In the genomic region with DNA sequence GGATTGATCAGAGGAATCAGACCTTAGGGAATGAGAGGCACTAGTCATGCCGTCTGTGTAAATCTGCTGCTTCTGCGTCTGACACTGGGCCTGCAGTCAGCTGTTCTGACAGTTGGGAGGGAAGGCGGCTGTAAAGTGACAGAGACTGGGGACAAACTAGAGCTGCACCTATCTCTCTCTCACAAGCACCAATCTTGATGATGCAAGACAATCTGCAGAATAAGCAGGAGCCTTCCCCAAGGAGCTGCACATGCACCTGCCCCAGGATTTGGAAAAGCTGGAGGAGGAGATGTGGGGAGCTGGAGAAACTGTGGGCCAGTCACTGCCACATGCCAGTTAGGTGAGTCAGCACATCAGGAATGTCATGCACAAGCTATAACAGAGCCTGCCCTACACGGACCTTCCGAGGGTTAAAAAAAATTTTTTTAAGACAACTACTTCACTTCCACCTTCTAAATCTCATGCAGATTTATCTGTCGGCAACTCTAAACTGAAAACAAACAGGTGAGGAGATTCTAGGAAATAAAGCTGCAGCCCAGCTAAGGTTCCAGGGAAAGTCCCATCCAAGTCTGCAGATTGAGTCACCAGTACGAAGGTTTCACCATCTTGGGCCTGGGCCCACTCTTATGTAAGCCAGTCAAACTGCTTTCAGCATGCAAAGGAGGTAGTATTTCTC, we compare ENCODE assay signal across 9 cellular contexts. TPM values are rescaled to one million over a fixed set of nuclear protein-coding genes. Genes with fewer than 3 reads are reported as not detected.
DNase-seq lines count a peak whose midpoint lies in the region; TF ChIP-seq lines count a peak whose summit lies in the region.
"Had no signal": no experiment of that assay in that cellular context is flagged by ENCODE, and none has a peak within 500 bp of the region (broad histone marks: within the 10 kb centered on the region; RNA-seq: fewer than 3 reads in every experiment).

No MANE protein-coding gene starts in this region.

- H3K4me3 ChIP-seq in tibial artery (no peak overlapping the region), spleen (no peak overlapping the region)

- TF ChIP-seq CTCF in tibial artery (IDR thresholded peaks at IDR 0.05) (no peak), spleen (IDR thresholded peaks at IDR 0.05 in 8 of 11, conservative IDR thresholded peaks at IDR 0.05 in 3 of 11) (no peak)

- intact Hi-C loops in tibial artery (cut with DNase I; ENCODE audit: low total_unique reads) (no loop called here), spleen (cut with DNase I; ENCODE audit: low total_unique reads) (no loop called here)

- H3K27ac ChIP-seq in tibial artery (peak overlapping the region in 1 of 2 donors; percentile 1), spleen (no peak overlapping the region)

- no peaks in the 10 kb centered on the region for H3K27me3 ChIP-seq in tibial artery
- H3K27me3 ChIP-seq in spleen (replicated peaks in 1 of 7), result peaks cover 0 to 8% (median 0%) of the 10 kb centered on the region in 7 donors

- TF ChIP-seq POLR2A in spleen (IDR thresholded peaks at IDR 0.05) (no peak), erythroblast (IDR thresholded peaks at IDR 0.05; ENCODE audit: low read length) (no peak)

- no peaks in the 10 kb centered on the region for H3K9me3 ChIP-seq in tibial artery
- H3K9me3 ChIP-seq in spleen, result no peaks in the 10 kb centered on the region

- H3K36me3 ChIP-seq in tibial artery, result no peaks in the 10 kb centered on the region
- no peaks in the 10 kb centered on the region for H3K36me3 ChIP-seq in spleen

- 55 to 83% (median 76%) methylated on average over 7 of the region's 7 CpGs for WGBS in spleen, 5 donors

- peaks cover 0 to 24% (median 16%) of the 10 kb centered on the region in 4 donors for H3K4me1 ChIP-seq in tibial artery
- H3K4me1 ChIP-seq in spleen, result peaks cover 0 to 6% (median 0%) of the 10 kb centered on the region in 6 donors

- DNase-seq in HPDE6-E6E7 (ENCODE audit: extremely low spot score) (peak; percentile 80), astrocyte of the hippocampus (ENCODE audit: low read depth, low spot score) (peak; percentile 88), iris pigment epithelial cell (ENCODE audit: low read depth) (peak; percentile 91), tibial artery (peak; percentile 67 to 82), spleen (no peak), GF-D8 (lab: John Stamatoyannopoulos, UW) (no peak), erythroblast (lab: John Stamatoyannopoulos, UW) (no peak)
- DNase-seq: activated T-cell treated with anti-CD3 and anti-CD28 coated beads for 4 hours; stimulated activated naive CD4-positive, alpha-beta T cell had no signal

RNA-seq across cellular contexts. Expression of gene ENO4, which starts 39.2 kb away (rescaled TPM):
- total RNA-seq in spleen, result not detected
- polyA plus RNA-seq in spleen, result under 1 TPM in 2 of 3 donors, not detected in 1; 0.03 to 0.09 TPM

Comparison
In these comparisons a context has a peak if more than half of its experiments do, and no peak if none do; other contexts are left out.
1. DNase-seq: peak in HPDE6-E6E7 (single experiment), astrocyte of the hippocampus (single experiment), iris pigment epithelial cell (single experiment) and tibial artery (2 of 2); none in spleen (single experiment), GF-D8 (single experiment) and erythroblast (0 of 2).